1 cellular context compared by ENCODE assay signal in the genomic region with DNA sequence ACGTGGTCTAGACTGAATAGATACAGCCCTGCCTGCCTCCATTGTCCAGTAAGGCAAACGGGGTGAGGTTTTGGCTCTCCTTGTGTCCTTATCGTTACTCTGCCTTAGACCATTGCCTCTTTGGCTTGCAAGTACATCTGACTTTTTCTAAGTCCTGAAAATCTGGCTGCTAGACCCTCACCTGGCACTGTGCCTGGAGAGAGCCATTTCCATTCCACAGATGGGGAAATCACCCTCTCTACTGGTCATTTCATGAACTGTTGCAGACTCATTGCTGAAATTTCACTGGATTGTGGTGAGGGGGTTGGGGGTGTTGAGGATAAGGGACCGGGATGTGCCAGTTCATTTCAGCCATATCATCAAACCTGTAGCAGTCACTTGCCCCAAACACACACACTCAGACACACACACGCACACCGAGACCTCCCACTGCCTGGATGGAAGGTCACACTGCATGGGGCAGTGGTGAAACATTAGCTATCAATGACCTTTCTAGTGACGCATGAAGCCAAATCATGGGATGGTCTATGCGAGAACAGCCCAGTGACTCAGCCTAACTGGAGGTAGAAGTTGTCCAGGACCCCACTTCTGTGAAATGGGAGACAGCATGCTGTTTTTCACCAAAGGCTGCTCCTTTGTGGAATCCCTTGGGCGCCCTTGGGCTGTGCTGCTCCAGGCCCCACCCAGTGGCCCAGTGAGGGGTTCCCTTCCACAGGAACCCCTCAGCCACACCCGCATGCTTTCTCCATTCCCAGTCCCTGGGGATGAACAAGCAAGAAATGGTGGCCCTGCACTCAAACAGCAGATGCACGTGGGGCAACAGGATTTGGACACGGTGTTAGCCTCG.
TF ChIP-seq lines count a peak whose summit lies in the region.

No MANE protein-coding gene starts in this region.

TF ChIP-seq in IMR-90, 13 proteins besides CTCF, POLR2A, EP300 and RAD21 (continued from another document):
- TF ChIP-seq BHLHE40 (IDR thresholded peaks at IDR 0.05; ENCODE audit: low read depth, low read length) (no peak), MAZ (IDR thresholded peaks at IDR 0.05; ENCODE audit: borderline replicate concordance, low read depth, low read length) (no peak)
- TF ChIP-seq, protein P1, sequence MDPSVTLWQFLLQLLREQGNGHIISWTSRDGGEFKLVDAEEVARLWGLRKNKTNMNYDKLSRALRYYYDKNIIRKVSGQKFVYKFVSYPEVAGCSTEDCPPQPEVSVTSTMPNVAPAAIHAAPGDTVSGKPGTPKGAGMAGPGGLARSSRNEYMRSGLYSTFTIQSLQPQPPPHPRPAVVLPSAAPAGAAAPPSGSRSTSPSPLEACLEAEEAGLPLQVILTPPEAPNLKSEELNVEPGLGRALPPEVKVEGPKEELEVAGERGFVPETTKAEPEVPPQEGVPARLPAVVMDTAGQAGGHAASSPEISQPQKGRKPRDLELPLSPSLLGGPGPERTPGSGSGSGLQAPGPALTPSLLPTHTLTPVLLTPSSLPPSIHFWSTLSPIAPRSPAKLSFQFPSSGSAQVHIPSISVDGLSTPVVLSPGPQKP (IDR thresholded peaks at IDR 0.05; ENCODE audit: borderline replicate concordance, low read depth, low read length), result no peak
- TF ChIP-seq, protein P2, sequence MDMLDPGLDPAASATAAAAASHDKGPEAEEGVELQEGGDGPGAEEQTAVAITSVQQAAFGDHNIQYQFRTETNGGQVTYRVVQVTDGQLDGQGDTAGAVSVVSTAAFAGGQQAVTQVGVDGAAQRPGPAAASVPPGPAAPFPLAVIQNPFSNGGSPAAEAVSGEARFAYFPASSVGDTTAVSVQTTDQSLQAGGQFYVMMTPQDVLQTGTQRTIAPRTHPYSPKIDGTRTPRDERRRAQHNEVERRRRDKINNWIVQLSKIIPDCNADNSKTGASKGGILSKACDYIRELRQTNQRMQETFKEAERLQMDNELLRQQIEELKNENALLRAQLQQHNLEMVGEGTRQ (IDR thresholded peaks at IDR 0.05; ENCODE audit: low read depth, low read length), result no peak
